Comparison of ENCODE assay signal across 24 cellular contexts in the genomic region with DNA sequence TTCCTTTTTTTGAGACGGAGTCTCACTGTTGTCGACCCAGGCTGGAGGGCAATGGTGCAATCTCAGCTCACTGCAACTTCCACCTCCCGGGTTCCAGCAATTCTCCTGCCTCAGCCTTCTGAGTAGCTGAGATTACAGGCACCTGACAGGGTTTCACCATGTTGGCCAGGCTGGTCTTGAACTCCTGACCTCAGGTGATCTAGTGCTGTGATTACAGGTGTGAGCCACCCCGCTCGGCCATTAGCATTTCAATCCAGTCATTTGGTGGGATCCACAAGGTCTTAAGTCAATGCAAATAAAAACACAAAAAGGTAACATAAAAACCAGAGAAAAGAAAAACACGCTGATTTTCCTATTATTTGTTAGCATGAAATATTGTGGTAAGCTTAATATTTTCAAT.
"Had no signal": no experiment of that assay in that cellular context is flagged by ENCODE, and none has a peak within 500 bp of the region (broad histone marks: within the 10 kb centered on the region; RNA-seq: fewer than 3 reads in every experiment).

No MANE protein-coding gene starts in this region.

- H3K4me3 Mint-ChIP-seq: naive thymus-derived CD4-positive, alpha-beta T cell; natural killer cell treated with Interleukin-12 subunit alpha and Interleukin-12 subunit beta and Interleukin-15 and Interleukin-18, amount 100 ng/mL, for 72 hours; stimulated activated memory B cell treated with anti-CD40 and anti-IgM and Interleukin-4, amounts not matched to agents 10 μg/mL and 1 μg/mL and 100 μg/mL, for 72 hours; stimulated activated naive CD8-positive, alpha-beta T cell treated with anti-CD3 and anti-CD28 coated beads, Interleukin-15, amount 100 ng/mL, for 72 hours; type B pancreatic cell had no signal

- H3K4me1 ChIP-seq: left ventricle myocardium inferior, right atrium auricular region, right lobe of liver, tibial nerve, uterus had no signal

- H3K4me1 Mint-ChIP-seq: naive thymus-derived CD4-positive, alpha-beta T cell; stimulated activated memory B cell treated with anti-CD40 and anti-IgM and Interleukin-4, amounts not matched to agents 10 μg/mL and 1 μg/mL and 100 μg/mL, for 72 hours; stimulated activated naive CD8-positive, alpha-beta T cell treated with anti-CD3 and anti-CD28 coated beads, Interleukin-15, amount 100 ng/mL, for 72 hours had no signal

- H3K27me3 Mint-ChIP-seq: naive thymus-derived CD4-positive, alpha-beta T cell; natural killer cell treated with Interleukin-12 subunit alpha and Interleukin-12 subunit beta and Interleukin-15 and Interleukin-18, amount 100 ng/mL, for 72 hours; progenitor cell of endocrine pancreas; stimulated activated memory B cell treated with anti-CD40 and anti-IgM and Interleukin-4, amounts not matched to agents 10 μg/mL and 1 μg/mL and 100 μg/mL, for 72 hours; stimulated activated naive CD8-positive, alpha-beta T cell treated with anti-CD3 and anti-CD28 coated beads, Interleukin-15, amount 100 ng/mL, for 72 hours had no signal

- H3K4me2 ChIP-seq: smooth muscle cell had no signal

- H3K36me3 Mint-ChIP-seq: naive thymus-derived CD4-positive, alpha-beta T cell; natural killer cell treated with Interleukin-12 subunit alpha and Interleukin-12 subunit beta and Interleukin-15 and Interleukin-18, amount 100 ng/mL, for 72 hours; stimulated activated memory B cell treated with anti-CD40 and anti-IgM and Interleukin-4, amounts not matched to agents 10 μg/mL and 1 μg/mL and 100 μg/mL, for 72 hours; type B pancreatic cell had no signal

- H3K27ac ChIP-seq: left ventricle myocardium inferior, ovary, right atrium auricular region, right lobe of liver, tibial nerve, uterus had no signal

- H3K36me3 ChIP-seq: left ventricle myocardium inferior, ovary, right atrium auricular region, right lobe of liver, tibial nerve, uterus had no signal

- H3K9me3 Mint-ChIP-seq: type B pancreatic cell had no signal

- H3K9me3 ChIP-seq: mucosa of descending colon, ovary, right atrium auricular region, right lobe of liver, tibial nerve, uterus had no signal

- DNase-seq: hypothalamus; islet precursor cell; left ventricle myocardium inferior; midbrain; mucosa of descending colon; naive thymus-derived CD4-positive, alpha-beta T cell; ovary; right lobe of liver; stimulated activated CD4-positive, alpha-beta T cell treated with anti-CD3 and anti-CD28 coated beads, Interleukin-1b, Interleukin-23, amount 100 ng/mL, for 48 hours; stimulated activated CD4-positive, alpha-beta T cell treated with anti-CD3 and anti-CD28 coated beads, Interleukin-2, amount 100 ng/mL, for 48 hours; stimulated activated CD4-positive, alpha-beta T cell treated with anti-CD3 and anti-CD28 coated beads, Interleukin-4, amount 100 ng/mL, for 4 hours; stimulated activated CD8-positive, alpha-beta memory T cell treated with anti-CD3 and anti-CD28 coated beads, Interleukin-4, amount 100 ng/mL, for 48 hours; stimulated activated naive CD4-positive, alpha-beta T cell treated with Interleukin-2 at 50 U/mL for 16 hours; stimulated activated naive CD8-positive, alpha-beta T cell treated with anti-CD3 and anti-CD28 coated beads, Interleukin-15, amount 100 ng/mL, for 72 hours; substantia nigra; uterus had no signal

- H3K27ac Mint-ChIP-seq: naive thymus-derived CD4-positive, alpha-beta T cell; natural killer cell treated with Interleukin-12 subunit alpha and Interleukin-12 subunit beta and Interleukin-15 and Interleukin-18, amount 100 ng/mL, for 72 hours; progenitor cell of endocrine pancreas; stimulated activated memory B cell treated with anti-CD40 and anti-IgM and Interleukin-4, amounts not matched to agents 10 μg/mL and 1 μg/mL and 100 μg/mL, for 72 hours; stimulated activated naive CD8-positive, alpha-beta T cell treated with anti-CD3 and anti-CD28 coated beads, Interleukin-15, amount 100 ng/mL, for 72 hours; type B pancreatic cell had no signal

- H3K4me3 ChIP-seq: left ventricle myocardium inferior, lung, mucosa of descending colon, ovary, right atrium auricular region, right lobe of liver, smooth muscle cell, tibial nerve, uterus had no signal

- ATAC-seq: mucosa of descending colon; naive thymus-derived CD4-positive, alpha-beta T cell; natural killer cell treated with Interleukin-12 subunit alpha and Interleukin-12 subunit beta and Interleukin-15 and Interleukin-18, amount 100 ng/mL, for 72 hours; right lobe of liver; stimulated activated memory B cell treated with anti-CD40 and anti-IgM and Interleukin-4, amounts not matched to agents 10 μg/mL and 1 μg/mL and 100 μg/mL, for 72 hours; stimulated activated naive CD8-positive, alpha-beta T cell treated with anti-CD3 and anti-CD28 coated beads, Interleukin-15, amount 100 ng/mL, for 72 hours had no signal

- H3K27me3 ChIP-seq: ovary, right atrium auricular region, right lobe of liver, tibial nerve, uterus had no signal
